In genomic region chr15:83930813-83931212, GRCh38 we compare ENCODE assay signal across 17 cellular contexts.
A peak's percentile ranks its signal among the peaks of the same experiment; 100 is the strongest.
DNase-seq lines count a peak whose midpoint lies in the region; ATAC-seq, FAIRE-seq and TF ChIP-seq lines count a peak whose summit lies in the region.
"Had no signal": no experiment of that assay in that cellular context is flagged by ENCODE, and none has a peak within 500 bp of the region (broad histone marks: within the 10 kb centered on the region; RNA-seq: fewer than 3 reads in every experiment).

No MANE protein-coding gene starts in this region.

- intact Hi-C loops in HepG2 (cut with micrococcal nuclease; ENCODE audit: unreplicated experiment): loop anchor here (1.0 kb wide), 1 partner anchor 11 kb away; no protein-coding TSS in a partner anchor
- intact Hi-C loops in transverse colon (cut with DNase I; ENCODE audit: low total_unique reads): no loop called here

- no peaks in the 10 kb centered on the region for H3K36me3 Mint-ChIP-seq in activated naive CD8-positive, alpha-beta T cell treated with anti-CD3 and anti-CD28 coated beads for 36 hours
- H3K36me3 Mint-ChIP-seq in type B pancreatic cell: no peaks in the 10 kb centered on the region

- H3K27ac Mint-ChIP-seq in activated naive CD8-positive, alpha-beta T cell treated with anti-CD3 and anti-CD28 coated beads for 36 hours: no peak overlapping the region
- no peak overlapping the region for H3K27ac Mint-ChIP-seq in type B pancreatic cell
- H3K27ac Mint-ChIP-seq: activated B cell treated with CpG ODN at 0.5 μM for 24 hours; activated T-helper 17 cell treated with anti-CD3 and anti-CD28 coated beads, Interleukin-2, amount 50 U/mL, for 72 hours; progenitor cell of endocrine pancreas had no signal

- H3K4me3 ChIP-seq in HepG2 (replicated peaks in 1 of 3; ENCODE audit: insufficient read depth in 1 of 3, low read depth in 2 of 3, low read length in 3 of 3) (no peak overlapping the region), transverse colon (no peak overlapping the region)
- H3K4me3 ChIP-seq: colonic mucosa, stomach had no signal

- TF ChIP-seq POLR2A in HepG2 (IDR thresholded peaks at IDR 0.05; ENCODE audit: insufficient read depth in 1 of 2, low read depth in 2 of 2, low read length in 2 of 2) (no peak), transverse colon (IDR thresholded peaks at IDR 0.05) (no peak)

- POLR2A ChIA-PET in HepG2 (lab: Yijun Ruan, JAX): no interaction called here

- BruUV-seq in HepG2 (replicated peaks; lab: Mats Ljungman, UMichigan): no TSS peak

- H3K9ac ChIP-seq in HepG2 (ENCODE audit: insufficient read depth, low read depth, low read length): no peak overlapping the region

- CTCF ChIA-PET in HepG2 (lab: Yijun Ruan, JAX; ENCODE audit: low intra/inter-chr PET ratio, low total read pairs): no interaction called here

- peak; percentile 42 for DNase-seq in HuH-7 (ENCODE audit: low spot score)
- peak; percentile 27 to 82 for DNase-seq in T47D (ENCODE audit: low read depth in 1 of 2, low spot score in 1 of 2)
- peak; percentile 78 for DNase-seq in HepG2 (ENCODE audit: low spot score)
- no peak for DNase-seq in transverse colon
- no peak for DNase-seq in NOMO-1 treated with dmso at 0.1 percent for 144 hours (lab: John Stamatoyannopoulos, UW; ENCODE audit: unreplicated experiment)
- no peak for DNase-seq in activated naive CD8-positive, alpha-beta T cell treated with anti-CD3 and anti-CD28 coated beads for 36 hours
- DNase-seq in type B pancreatic cell (ENCODE audit: extremely low spot score, unreplicated experiment): no peak
- DNase-seq: activated B cell treated with CpG ODN at 0.5 μM for 24 hours; activated CD8-positive, alpha-beta memory T cell treated with anti-CD3 and anti-CD28 coated beads for 24 hours; colonic mucosa; DMS 273 treated with DMSO at 0.1 percent for 48 hours; kidney; NCI-H1436 treated with DMSO at 0.1 percent for 48 hours; NCI-H345; stomach had no signal

- H3K4me2 ChIP-seq in HepG2 (ENCODE audit: low read depth, low read length): no peak overlapping the region

- H3K27ac ChIP-seq in HepG2 (ENCODE audit: extremely low read length, insufficient read depth, low read length): peak overlapping the region; percentile 49
- H3K27ac ChIP-seq in transverse colon: peak overlapping the region in 3 of 4 donors; percentile 45 to 73 (median 53)
- H3K27ac ChIP-seq: colonic mucosa had no signal

- TF ChIP-seq CTCF in HepG2 (CRISPR knock-in tag; IDR thresholded peaks at IDR 0.05): no peak
- TF ChIP-seq CTCF in transverse colon (IDR thresholded peaks at IDR 0.05): no peak
- no peak for TF ChIP-seq CTCF in type B pancreatic cell (conservative IDR thresholded peaks at IDR 0.05)

- H2AFZ ChIP-seq in HepG2 (ENCODE audit: low read length): no peak overlapping the region

- H3K36me3 ChIP-seq in HepG2 (replicated peaks in 1 of 2; ENCODE audit: control insufficient read depth in 1 of 2, insufficient read depth in 2 of 2, low read length in 2 of 2) (no peaks in the 10 kb centered on the region), transverse colon (no peaks in the 10 kb centered on the region)
- H3K36me3 ChIP-seq: colonic mucosa, stomach had no signal

- TF ChIP-seq RAD21 in HepG2 (CRISPR knock-in tag; IDR thresholded peaks at IDR 0.05): no peak

- H3K27me3 ChIP-seq in HepG2 (ENCODE audit: control insufficient read depth in 1 of 2, insufficient read depth in 2 of 2, low read length in 2 of 2): no peaks in the 10 kb centered on the region; a peak in 1 of 5 replicates
- no peaks in the 10 kb centered on the region for H3K27me3 ChIP-seq in transverse colon
- H3K27me3 ChIP-seq: colonic mucosa, stomach had no signal

- in situ Hi-C loops in T47D (cut with HindIII; ENCODE audit: low pct_unique_long_range_greater_than_20kb, low sequenced_read_pairs): no loop called here
- in situ Hi-C loops in HepG2 (cut with HindIII; ENCODE audit: extremely low pct_ligation_motif_present, low pct_unique_long_range_greater_than_20kb): no loop called here
- in situ Hi-C loops in transverse colon (cut with MboI; ENCODE audit: low pct_ligation_motif_present in 1 of 4, low pct_unique_long_range_greater_than_20kb in 1 of 4, low sequenced_read_pairs in 3 of 4): no loop called here

- no peaks in the 10 kb centered on the region for H3K79me2 ChIP-seq in HepG2 (ENCODE audit: insufficient read depth, low read length)

- TF ChIP-seq EP300 in HepG2 (IDR thresholded peaks at IDR 0.05; ENCODE audit: low read depth in 2 of 2, low read length in 2 of 2) (peak in 1 of 2 experiments; percentile 40; a peak in 1 of 4 replicates), HepG2 (CRISPR knock-in tag; IDR thresholded peaks at IDR 0.05; ENCODE audit: borderline replicate concordance) (no peak), transverse colon (IDR thresholded peaks at IDR 0.05; ENCODE audit: low read depth) (no peak)

- H3K9me3 ChIP-seq in HepG2 (ENCODE audit: low read length): peaks cover 18% of the 10 kb centered on the region
- H3K9me3 ChIP-seq in transverse colon: no peaks in the 10 kb centered on the region
- H3K9me3 ChIP-seq: colonic mucosa had no signal

- peaks cover 10% of the 10 kb centered on the region for H3K4me1 Mint-ChIP-seq in activated naive CD8-positive, alpha-beta T cell treated with anti-CD3 and anti-CD28 coated beads for 36 hours
- H3K4me1 Mint-ChIP-seq in type B pancreatic cell (ENCODE audit: unreplicated experiment): no peaks in the 10 kb centered on the region
- H3K4me1 Mint-ChIP-seq: activated B cell treated with CpG ODN at 0.5 μM for 24 hours; activated T-helper 17 cell treated with anti-CD3 and anti-CD28 coated beads, Interleukin-2, amount 50 U/mL, for 72 hours had no signal

- no peak for FAIRE-seq in HepG2 (lab: Jason Lieb, UNC)
- FAIRE-seq: kidney had no signal

- ATAC-seq in HepG2: peak; percentile 99
- ATAC-seq: activated T-helper 17 cell treated with anti-CD3 and anti-CD28 coated beads, Interleukin-2, amount 50 U/mL, for 72 hours had no signal

- H3K4me1 ChIP-seq in HepG2 (ENCODE audit: insufficient read depth, low read length): peaks cover 30% of the 10 kb centered on the region
- H3K4me1 ChIP-seq in transverse colon: peaks cover 0 to 20% (median 7%) of the 10 kb centered on the region in 4 donors
- H3K4me1 ChIP-seq: colonic mucosa had no signal

- no peaks in the 10 kb centered on the region for H4K20me1 ChIP-seq in HepG2 (ENCODE audit: insufficient read depth, low read length)

- H3K9me3 Mint-ChIP-seq in activated naive CD8-positive, alpha-beta T cell treated with anti-CD3 and anti-CD28 coated beads for 36 hours: peaks cover 8% of the 10 kb centered on the region
- no peaks in the 10 kb centered on the region for H3K9me3 Mint-ChIP-seq in type B pancreatic cell

- no peak overlapping the region for H3K4me3 Mint-ChIP-seq in activated naive CD8-positive, alpha-beta T cell treated with anti-CD3 and anti-CD28 coated beads for 36 hours
- no peak overlapping the region for H3K4me3 Mint-ChIP-seq in type B pancreatic cell
- H3K4me3 Mint-ChIP-seq: activated B cell treated with CpG ODN at 0.5 μM for 24 hours; activated T-helper 17 cell treated with anti-CD3 and anti-CD28 coated beads, Interleukin-2, amount 50 U/mL, for 72 hours had no signal

- peaks cover 17% of the 10 kb centered on the region for H3K27me3 Mint-ChIP-seq in activated naive CD8-positive, alpha-beta T cell treated with anti-CD3 and anti-CD28 coated beads for 36 hours
- peaks cover 4% of the 10 kb centered on the region for H3K27me3 Mint-ChIP-seq in type B pancreatic cell
- H3K27me3 Mint-ChIP-seq: progenitor cell of endocrine pancreas had no signal

TF ChIP-seq in HepG2, 621 proteins besides CTCF, POLR2A, EP300 and RAD21 (continues in another document):
- TF ChIP-seq TFDP2 (CRISPR knock-in tag; IDR thresholded peaks at IDR 0.05) (no peak), ZFP36L2 (CRISPR knock-in tag; IDR thresholded peaks at IDR 0.05) (no peak), HNF1A (IDR thresholded peaks at IDR 0.05; ENCODE audit: low read depth) (peak; percentile 69), HNF1A (CRISPR knock-in tag; IDR thresholded peaks at IDR 0.05; ENCODE audit: borderline replicate concordance) (peak; percentile 50; the same call in 1 of the 2 replicates)

Comparison
In these comparisons a context has a peak if more than half of its experiments do, and no peak if none do; other contexts are left out.
1. DNase-seq: peak in HuH-7 (single experiment), T47D (2 of 2) and HepG2 (single experiment); none in transverse colon (single experiment), NOMO-1 treated with dmso at 0.1 percent for 144 hours (single experiment), activated naive CD8-positive, alpha-beta T cell treated with anti-CD3 and anti-CD28 coated beads for 36 hours (single experiment) and type B pancreatic cell (single experiment).